In the genomic region with DNA sequence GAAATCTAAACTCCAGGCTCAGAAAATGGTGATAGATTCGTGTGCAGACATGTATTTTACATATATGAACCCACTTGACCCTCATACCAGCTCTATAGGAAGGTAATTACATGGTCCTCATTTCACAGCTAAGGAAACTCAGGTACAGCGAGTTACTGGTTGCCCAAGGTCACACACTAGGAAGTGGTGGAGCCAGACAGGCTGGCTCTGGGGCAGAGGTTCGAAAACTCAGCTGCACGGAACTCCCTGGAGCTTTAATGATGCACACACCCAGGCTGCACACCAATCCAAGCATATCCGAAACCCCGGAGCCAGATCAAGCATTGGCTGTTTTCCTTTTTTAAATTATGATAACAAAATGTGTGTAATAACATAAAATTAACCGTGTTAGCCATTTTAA, we compare ENCODE assay signal across 24 cellular contexts.
DNase-seq lines count a peak whose midpoint lies in the region; ATAC-seq and TF ChIP-seq lines count a peak whose summit lies in the region.
"Had no signal": no experiment of that assay in that cellular context is flagged by ENCODE, and none has a peak within 500 bp of the region (broad histone marks: within the 10 kb centered on the region; RNA-seq: fewer than 3 reads in every experiment).

No MANE protein-coding gene starts in this region.

- intact Hi-C loops in colonic mucosa (cut with DNase I) = loop anchor here (5.0 kb wide), 1 partner anchor 672 kb away; no protein-coding TSS in a partner anchor

- H3K27ac ChIP-seq in colonic mucosa = no peak overlapping the region
- H3K27ac ChIP-seq in substantia nigra (ENCODE audit: low read depth, low read length, poor library complexity, severe bottlenecking) = peak overlapping the region; percentile 44
- H3K27ac ChIP-seq: GM23248, SJCRH30 had no signal

- H3K27me3 ChIP-seq in colonic mucosa = no peaks in the 10 kb centered on the region

- no peaks in the 10 kb centered on the region for H3K4me1 ChIP-seq in colonic mucosa
- H3K4me1 ChIP-seq: SJCRH30 had no signal

- H3K9me3 ChIP-seq in colonic mucosa = no peaks in the 10 kb centered on the region
- H3K9me3 ChIP-seq: SJCRH30 had no signal

- no peak for TF ChIP-seq CTCF in colonic mucosa (IDR thresholded peaks at IDR 0.05)

- no peak overlapping the region for H3K4me3 ChIP-seq in colonic mucosa
- H3K4me3 ChIP-seq: GM23248, SJCRH30 had no signal

- ATAC-seq in HG02571 (IDR thresholded peaks at IDR 0.05; ENCODE audit: unreplicated experiment) = no peak
- ATAC-seq in HG03439 (IDR thresholded peaks at IDR 0.05; ENCODE audit: unreplicated experiment) = no peak
- ATAC-seq: SK-N-SH treated with all-trans-retinoic acid at 6 μM for 48 hours, T-helper 17 cell had no signal

- peak; percentile 9 to 35 for DNase-seq in NCI-H526 (lab: John Stamatoyannopoulos, UW)
- no peak for DNase-seq in NCI-H526 treated with DMSO at 0.1 percent for 48 hours (lab: John Stamatoyannopoulos, UW)
- peak; percentile 63 for DNase-seq in COLO668 (lab: John Stamatoyannopoulos, UW; ENCODE audit: unreplicated experiment)
- DNase-seq in colonic mucosa = peak; percentile 38
- DNase-seq in substantia nigra (lab: John Stamatoyannopoulos, UW) = no peak
- no peak for DNase-seq in SHP77 (lab: John Stamatoyannopoulos, UW)
- DNase-seq: CD4-positive, alpha-beta T cell; COR-L47; DMS79 treated with DMSO at 0.1 percent for 48 hours; GF-D8; GM23248; H7; KBM-7; MV-4-11; NCI-H1105; NCI-H1436 treated with DMSO at 0.1 percent for 48 hours; NCI-H1930; NCI-H2227 treated with DMSO at 0.1 percent for 48 hours; NCI-H524; SJCRH30; T-helper 17 cell had no signal

- H3K36me3 ChIP-seq in colonic mucosa = no peaks in the 10 kb centered on the region
- H3K36me3 ChIP-seq: SJCRH30 had no signal

- H3K9ac ChIP-seq in colonic mucosa (ENCODE audit: low read depth in 2 of 2, low read length in 2 of 2) = no peak overlapping the region
- H3K9ac ChIP-seq: GM23248 had no signal

Comparison
In these comparisons a context has a peak if more than half of its experiments do, and no peak if none do; other contexts are left out.
1. DNase-seq: peak in NCI-H526 (2 of 2), COLO668 (single experiment) and colonic mucosa (single experiment); none in NCI-H526 treated with DMSO at 0.1 percent for 48 hours (single experiment), substantia nigra (0 of 49) and SHP77 (0 of 2).